ENCODE assay signal across 14 cellular contexts in the genomic region with DNA sequence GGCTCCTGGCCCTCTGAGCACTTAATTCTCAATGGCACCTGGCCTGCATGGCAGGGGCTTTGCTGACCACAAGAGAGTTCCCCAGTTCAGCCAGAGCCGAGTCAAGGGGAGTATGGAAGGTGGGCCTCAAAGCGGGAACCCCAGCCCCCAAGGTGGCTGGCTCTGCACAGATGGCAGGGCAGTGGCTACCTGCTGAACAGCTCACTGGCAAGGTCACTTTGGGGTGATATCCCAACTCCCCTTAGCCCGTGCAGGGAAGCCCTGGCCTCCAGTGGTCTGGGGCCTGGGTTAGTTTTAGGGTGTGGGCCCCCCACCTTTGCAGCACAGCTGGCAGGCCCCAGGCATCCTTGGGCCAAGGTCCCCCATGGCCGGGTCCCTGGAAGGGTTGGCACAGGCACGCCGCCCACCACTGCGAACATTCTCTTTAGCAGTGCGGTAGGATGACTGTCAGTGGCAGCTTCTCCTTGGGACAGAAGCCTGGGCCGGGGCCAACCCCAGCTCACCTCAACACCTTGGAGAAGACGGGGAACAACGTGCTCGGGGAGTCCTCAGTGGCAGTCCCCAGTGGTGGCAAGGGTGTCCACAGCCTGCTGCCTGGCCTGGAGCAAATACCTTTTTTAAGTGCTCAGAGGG. TPM values are rescaled to one million over a fixed set of nuclear protein-coding genes. Genes with fewer than 3 reads are reported as not detected.
DNase-seq lines count a peak whose midpoint lies in the region; ATAC-seq, FAIRE-seq and TF ChIP-seq lines count a peak whose summit lies in the region.
"Had no signal": no experiment of that assay in that cellular context is flagged by ENCODE, and none has a peak within 500 bp of the region (broad histone marks: within the 10 kb centered on the region; RNA-seq: fewer than 3 reads in every experiment).

No MANE protein-coding gene starts in this region.

- H3K9me3 ChIP-seq in WERI-Rb-1 (ENCODE audit: severe bottlenecking) (no peaks in the 10 kb centered on the region), right cardiac atrium (ENCODE audit: control insufficient read depth, low read length) (no peaks in the 10 kb centered on the region), prostate gland (no peaks in the 10 kb centered on the region), small intestine (ENCODE audit: control insufficient read depth, low read depth) (no peaks in the 10 kb centered on the region)
- H3K9me3 ChIP-seq: psoas muscle, tibial nerve had no signal

- no peaks in the 10 kb centered on the region for H3K36me3 ChIP-seq in WERI-Rb-1
- no peaks in the 10 kb centered on the region for H3K36me3 ChIP-seq in prostate gland
- H3K36me3 ChIP-seq in small intestine (ENCODE audit: control insufficient read depth in 2 of 2, insufficient read depth in 2 of 2, low read length in 2 of 2): peaks cover 0 to 3% of the 10 kb centered on the region in 2 donors

- WGBS in right cardiac atrium: 74% methylated on average over 12 of the region's 12 CpGs
- 89% methylated on average over 12 of the region's 12 CpGs for WGBS in prostate gland
- 89 to 93% (median 91%) methylated on average over 12 of the region's 12 CpGs for WGBS in small intestine, 3 donors

- peaks cover 37% of the 10 kb centered on the region for H3K4me1 ChIP-seq in right cardiac atrium (ENCODE audit: control insufficient read depth, insufficient read depth, low read length)
- peaks cover 14% of the 10 kb centered on the region for H3K4me1 ChIP-seq in prostate gland (replicated peaks)
- H3K4me1 ChIP-seq in small intestine (ENCODE audit: control insufficient read depth in 2 of 2, insufficient read depth in 1 of 2, low read depth in 1 of 2, low read length in 1 of 2): no peaks in the 10 kb centered on the region

- ATAC-seq in right cardiac atrium: no peak
- ATAC-seq: psoas muscle had no signal

- POLR2A ChIA-PET in GM10248 (lab: Yijun Ruan, JAX): no interaction called here

- TF ChIP-seq CTCF in GM10248 (IDR thresholded peaks at IDR 0.05; ENCODE audit: control extremely low read depth, extremely low read depth, low read depth, missing control alignments): no peak
- no peak for TF ChIP-seq CTCF in WERI-Rb-1 (IDR thresholded peaks at IDR 0.05; ENCODE audit: low read depth, low read length)
- no peak for TF ChIP-seq CTCF in prostate gland (IDR thresholded peaks at IDR 0.05)

- intact Hi-C loops in right cardiac atrium (cut with DNase I): no loop called here
- intact Hi-C loops in prostate gland (cut with DNase I): loop anchor here (2.0 to 5.0 kb wide), 2 partner anchors 15 to 63 kb away; partner anchors contain the start of gene ZCCHC24

- DNase-seq in GM10248 (ENCODE audit: extremely low spot score): peak; percentile 14
- DNase-seq in WERI-Rb-1: peak; percentile 4
- DNase-seq in right cardiac atrium: peak in 2 of 3 donors; percentile 23 to 71
- DNase-seq in prostate gland (ENCODE audit: low spot score): peak; percentile 3
- no peak for DNase-seq in DMS79 (lab: John Stamatoyannopoulos, UW)
- DNase-seq in small intestine: no peak
- no peak for DNase-seq in T-helper 1 cell
- DNase-seq: NCI-H187; NCI-H510A treated with DMSO at 0.1 percent for 48 hours; stimulated activated CD4-positive, alpha-beta T cell treated with anti-CD3 and anti-CD28 coated beads, Interleukin-1b, Interleukin-23, amount 100 ng/mL, for 48 hours had no signal

- no peak for TF ChIP-seq POLR2A in prostate gland (IDR thresholded peaks at IDR 0.05)

- no peak overlapping the region for H3K27ac ChIP-seq in WERI-Rb-1
- H3K27ac ChIP-seq in right cardiac atrium (ENCODE audit: low read length): no peak overlapping the region
- H3K27ac ChIP-seq in prostate gland: no peak overlapping the region
- H3K27ac ChIP-seq in small intestine (ENCODE audit: low read depth in 1 of 2, low read length in 1 of 2): no peak overlapping the region

- H3K4me3 ChIP-seq in WERI-Rb-1 (ENCODE audit: low read depth, low read length) (no peak overlapping the region), right cardiac atrium (ENCODE audit: low read length) (no peak overlapping the region), prostate gland (no peak overlapping the region), small intestine (ENCODE audit: low read depth in 1 of 2, low read length in 2 of 2) (no peak overlapping the region)
- H3K4me3 ChIP-seq: psoas muscle, tibial nerve had no signal

- no peaks in the 10 kb centered on the region for H3K27me3 ChIP-seq in WERI-Rb-1 (ENCODE audit: insufficient read depth, low read depth, severe bottlenecking)
- H3K27me3 ChIP-seq in right cardiac atrium (ENCODE audit: control insufficient read depth, insufficient read depth): no peaks in the 10 kb centered on the region
- no peaks in the 10 kb centered on the region for H3K27me3 ChIP-seq in prostate gland (replicated peaks; ENCODE audit: insufficient read depth)
- H3K27me3 ChIP-seq in small intestine (ENCODE audit: control insufficient read depth in 2 of 2, insufficient read depth in 2 of 2, low read length in 2 of 2): no peaks in the 10 kb centered on the region
- H3K27me3 ChIP-seq: tibial nerve had no signal

- CTCF ChIA-PET in GM10248 (lab: Yijun Ruan, JAX): interaction anchor here (1.2 to 2.5 kb wide), 2 partner anchors 10 to 84 kb away, joined by 3 to 20 read pairs; no protein-coding TSS in a partner anchor

- no peak for FAIRE-seq in small intestine (lab: Jason Lieb, UNC)
- FAIRE-seq: frontal cortex, GM18507 had no signal

RNA-seq across cellular contexts. Expression of gene PPIF, which starts 36.8 kb away (rescaled TPM):
- 100 to 1,000 TPM in 3 of 4 donors, 10 to 100 TPM in 1; 91.8 to 121 (median 110) TPM for total RNA-seq in right cardiac atrium
- 97.7 TPM for polyA plus RNA-seq in right cardiac atrium
- total RNA-seq in prostate gland: 10 to 100 TPM; 30.6 to 69.1 TPM
- 10 to 100 TPM; 35.3 to 71.5 (median 42.7) TPM for polyA plus RNA-seq in small intestine

Comparison
In these comparisons a context has a peak if more than half of its experiments do, and no peak if none do; other contexts are left out.
1. DNase-seq: peak in GM10248 (single experiment), WERI-Rb-1 (single experiment), right cardiac atrium (2 of 3) and prostate gland (single experiment); none in DMS79 (single experiment), small intestine (single experiment) and T-helper 1 cell (0 of 5).